ENCODE assay signal across 1 cellular context in the genomic region with DNA sequence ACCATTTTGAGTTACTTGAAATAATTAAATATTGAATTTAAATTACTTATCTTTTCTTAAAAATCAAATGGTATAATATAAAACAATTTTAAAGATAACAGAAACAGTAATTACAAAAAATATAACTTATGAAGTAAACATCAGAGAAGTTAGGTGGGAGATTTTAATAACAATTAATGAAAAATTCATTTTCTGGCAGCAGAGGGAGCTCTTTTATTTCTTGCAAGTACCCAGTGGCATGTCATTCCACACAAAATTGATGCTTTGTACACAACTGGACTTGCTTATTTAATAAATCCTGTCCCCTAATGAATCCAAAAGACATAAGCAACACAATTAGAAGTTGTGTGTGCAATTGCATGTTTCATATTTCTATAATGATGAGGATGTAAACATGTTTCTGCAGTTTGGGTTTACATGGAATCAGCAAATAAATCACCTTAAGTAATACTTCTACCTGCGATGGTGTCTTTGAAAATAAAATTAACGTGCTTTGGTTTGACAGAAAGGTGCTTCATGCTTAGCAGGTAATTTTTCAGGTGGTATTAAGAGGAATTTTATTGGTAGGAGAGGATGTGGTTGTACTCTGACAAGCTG.
TF ChIP-seq lines count a peak whose summit lies in the region.

No MANE protein-coding gene starts in this region.

TF ChIP-seq in GM23338, 12 proteins besides CTCF, POLR2A, EP300 and RAD21 (continued from another document):
- TF ChIP-seq, protein P1, sequence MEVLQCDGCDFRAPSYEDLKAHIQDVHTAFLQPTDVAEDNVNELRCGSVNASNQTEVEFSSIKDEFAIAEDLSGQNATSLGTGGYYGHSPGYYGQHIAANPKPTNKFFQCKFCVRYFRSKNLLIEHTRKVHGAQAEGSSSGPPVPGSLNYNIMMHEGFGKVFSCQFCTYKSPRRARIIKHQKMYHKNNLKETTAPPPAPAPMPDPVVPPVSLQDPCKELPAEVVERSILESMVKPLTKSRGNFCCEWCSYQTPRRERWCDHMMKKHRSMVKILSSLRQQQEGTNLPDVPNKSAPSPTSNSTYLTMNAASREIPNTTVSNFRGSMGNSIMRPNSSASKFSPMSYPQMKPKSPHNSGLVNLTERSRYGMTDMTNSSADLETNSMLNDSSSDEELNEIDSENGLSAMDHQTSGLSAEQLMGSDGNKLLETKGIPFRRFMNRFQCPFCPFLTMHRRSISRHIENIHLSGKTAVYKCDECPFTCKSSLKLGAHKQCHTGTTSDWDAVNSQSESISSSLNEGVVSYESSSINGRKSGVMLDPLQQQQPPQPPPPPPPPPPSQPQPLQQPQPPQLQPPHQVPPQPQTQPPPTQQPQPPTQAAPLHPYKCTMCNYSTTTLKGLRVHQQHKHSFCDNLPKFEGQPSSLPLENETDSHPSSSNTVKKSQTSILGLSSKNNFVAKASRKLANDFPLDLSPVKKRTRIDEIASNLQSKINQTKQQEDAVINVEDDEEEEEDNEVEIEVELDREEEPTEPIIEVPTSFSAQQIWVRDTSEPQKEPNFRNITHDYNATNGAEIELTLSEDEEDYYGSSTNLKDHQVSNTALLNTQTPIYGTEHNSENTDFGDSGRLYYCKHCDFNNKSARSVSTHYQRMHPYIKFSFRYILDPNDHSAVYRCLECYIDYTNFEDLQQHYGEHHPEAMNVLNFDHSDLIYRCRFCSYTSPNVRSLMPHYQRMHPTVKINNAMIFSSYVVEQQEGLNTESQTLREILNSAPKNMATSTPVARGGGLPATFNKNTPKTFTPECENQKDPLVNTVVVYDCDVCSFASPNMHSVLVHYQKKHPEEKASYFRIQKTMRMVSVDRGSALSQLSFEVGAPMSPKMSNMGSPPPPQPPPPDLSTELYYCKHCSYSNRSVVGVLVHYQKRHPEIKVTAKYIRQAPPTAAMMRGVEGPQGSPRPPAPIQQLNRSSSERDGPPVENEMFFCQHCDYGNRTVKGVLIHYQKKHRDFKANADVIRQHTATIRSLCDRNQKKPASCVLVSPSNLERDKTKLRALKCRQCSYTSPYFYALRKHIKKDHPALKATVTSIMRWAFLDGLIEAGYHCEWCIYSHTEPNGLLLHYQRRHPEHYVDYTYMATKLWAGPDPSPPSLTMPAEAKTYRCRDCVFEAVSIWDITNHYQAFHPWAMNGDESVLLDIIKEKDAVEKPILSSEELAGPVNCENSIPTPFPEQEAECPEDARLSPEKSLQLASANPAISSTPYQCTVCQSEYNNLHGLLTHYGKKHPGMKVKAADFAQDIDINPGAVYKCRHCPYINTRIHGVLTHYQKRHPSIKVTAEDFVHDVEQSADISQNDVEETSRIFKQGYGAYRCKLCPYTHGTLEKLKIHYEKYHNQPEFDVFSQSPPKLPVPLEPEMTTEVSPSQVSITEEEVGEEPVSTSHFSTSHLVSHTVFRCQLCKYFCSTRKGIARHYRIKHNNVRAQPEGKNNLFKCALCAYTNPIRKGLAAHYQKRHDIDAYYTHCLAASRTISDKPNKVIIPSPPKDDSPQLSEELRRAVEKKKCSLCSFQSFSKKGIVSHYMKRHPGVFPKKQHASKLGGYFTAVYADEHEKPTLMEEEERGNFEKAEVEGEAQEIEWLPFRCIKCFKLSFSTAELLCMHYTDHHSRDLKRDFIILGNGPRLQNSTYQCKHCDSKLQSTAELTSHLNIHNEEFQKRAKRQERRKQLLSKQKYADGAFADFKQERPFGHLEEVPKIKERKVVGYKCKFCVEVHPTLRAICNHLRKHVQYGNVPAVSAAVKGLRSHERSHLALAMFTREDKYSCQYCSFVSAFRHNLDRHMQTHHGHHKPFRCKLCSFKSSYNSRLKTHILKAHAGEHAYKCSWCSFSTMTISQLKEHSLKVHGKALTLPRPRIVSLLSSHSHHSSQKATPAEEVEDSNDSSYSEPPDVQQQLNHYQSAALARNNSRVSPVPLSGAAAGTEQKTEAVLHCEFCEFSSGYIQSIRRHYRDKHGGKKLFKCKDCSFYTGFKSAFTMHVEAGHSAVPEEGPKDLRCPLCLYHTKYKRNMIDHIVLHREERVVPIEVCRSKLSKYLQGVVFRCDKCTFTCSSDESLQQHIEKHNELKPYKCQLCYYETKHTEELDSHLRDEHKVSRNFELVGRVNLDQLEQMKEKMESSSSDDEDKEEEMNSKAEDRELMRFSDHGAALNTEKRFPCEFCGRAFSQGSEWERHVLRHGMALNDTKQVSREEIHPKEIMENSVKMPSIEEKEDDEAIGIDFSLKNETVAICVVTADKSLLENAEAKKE (CRISPR knock-in tag; IDR thresholded peaks at IDR 0.05): no peak
- TF ChIP-seq ZNF114 (CRISPR knock-in tag; IDR thresholded peaks at IDR 0.05) (no peak), CREB1 (CRISPR knock-in tag; IDR thresholded peaks at IDR 0.05; ENCODE audit: low read depth) (no peak), EZH2phosphoT487 (IDR thresholded peaks at IDR 0.05; ENCODE audit: unreplicated experiment) (no peak), JUNB (IDR thresholded peaks at IDR 0.05; ENCODE audit: unreplicated experiment) (no peak), ZNF331 (CRISPR knock-in tag; IDR thresholded peaks at IDR 0.05; ENCODE audit: low read depth) (no peak), EZH2 (IDR thresholded peaks at IDR 0.05; ENCODE audit: low read depth, unreplicated experiment) (no peak), STAT1 (IDR thresholded peaks at IDR 0.05; ENCODE audit: unreplicated experiment) (no peak)
- TF ChIP-seq, protein P2, sequence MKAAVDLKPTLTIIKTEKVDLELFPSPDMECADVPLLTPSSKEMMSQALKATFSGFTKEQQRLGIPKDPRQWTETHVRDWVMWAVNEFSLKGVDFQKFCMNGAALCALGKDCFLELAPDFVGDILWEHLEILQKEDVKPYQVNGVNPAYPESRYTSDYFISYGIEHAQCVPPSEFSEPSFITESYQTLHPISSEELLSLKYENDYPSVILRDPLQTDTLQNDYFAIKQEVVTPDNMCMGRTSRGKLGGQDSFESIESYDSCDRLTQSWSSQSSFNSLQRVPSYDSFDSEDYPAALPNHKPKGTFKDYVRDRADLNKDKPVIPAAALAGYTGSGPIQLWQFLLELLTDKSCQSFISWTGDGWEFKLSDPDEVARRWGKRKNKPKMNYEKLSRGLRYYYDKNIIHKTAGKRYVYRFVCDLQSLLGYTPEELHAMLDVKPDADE (IDR thresholded peaks at IDR 0.05): no peak
TF ChIP-seq in GM23338: peak in this region for 0.
